ENCODE assay signal across 18 cellular contexts in genomic region chr6:17054647-17055046, GRCh38. TPM values are rescaled to one million over a fixed set of nuclear protein-coding genes. Genes with fewer than 3 reads are reported as not detected.
DNase-seq lines count a peak whose midpoint lies in the region; ATAC-seq, FAIRE-seq and TF ChIP-seq lines count a peak whose summit lies in the region.
"Had no signal": no experiment of that assay in that cellular context is flagged by ENCODE, and none has a peak within 500 bp of the region (broad histone marks: within the 10 kb centered on the region; RNA-seq: fewer than 3 reads in every experiment).

No MANE protein-coding gene starts in this region.

- H3K18ac ChIP-seq in IMR-90 (ENCODE audit: low read depth, low read length) = no peak overlapping the region

- no peaks in the 10 kb centered on the region for H4K20me1 ChIP-seq in IMR-90 (ENCODE audit: insufficient read depth, low read length)

- H3K4me3 ChIP-seq in breast epithelium = no peak overlapping the region
- no peak overlapping the region for H3K4me3 ChIP-seq in IMR-90 (ENCODE audit: insufficient read depth, low read depth, low read length)
- H3K4me3 ChIP-seq in bronchial epithelial cell (ENCODE audit: low read depth, low read length) = no peak overlapping the region

- no peak for ATAC-seq in IMR-90 (ENCODE audit: low read depth)

- no peak for TF ChIP-seq RAD21 in IMR-90 (IDR thresholded peaks at IDR 0.05; ENCODE audit: low read length)

- no peak overlapping the region for H3K27ac Mint-ChIP-seq in MCF 10A (ENCODE audit: low read depth, unreplicated experiment)
- no peak overlapping the region for H3K27ac Mint-ChIP-seq in activated CD4-positive, alpha-beta memory T cell treated with anti-CD3 and anti-CD28 coated beads for 36 hours

- 0 out of 2 replicates have a peak overlapping the region, but pooled peaks have one; percentile 15 for H2AK5ac ChIP-seq in IMR-90 (ENCODE audit: low read depth, low read length)

- H2BK15ac ChIP-seq in IMR-90 (ENCODE audit: low read depth, low read length) = no peak overlapping the region

- intact Hi-C loops in MCF 10A (cut with micrococcal nuclease) = no loop called here
- intact Hi-C loops in breast epithelium (cut with DNase I; ENCODE audit: low total_unique reads) = no loop called here
- intact Hi-C loops in IMR-90 (cut with micrococcal nuclease) = no loop called here
- intact Hi-C loops in activated CD4-positive, alpha-beta memory T cell treated with anti-CD3 and anti-CD28 coated beads for 36 hours (cut with micrococcal nuclease) = no loop called here

- H3K79me1 ChIP-seq in IMR-90 (ENCODE audit: low read depth in 1 of 2, low read length in 2 of 2) = no peaks in the 10 kb centered on the region

- H2AK9ac ChIP-seq in IMR-90 (replicated peaks; ENCODE audit: low read depth, low read length, poor library complexity) = no peak overlapping the region

- H2BK20ac ChIP-seq in IMR-90 (ENCODE audit: low read depth, low read length) = no peak overlapping the region

- no peak overlapping the region for H3K4me3 Mint-ChIP-seq in MCF 10A (ENCODE audit: unreplicated experiment)
- no peak overlapping the region for H3K4me3 Mint-ChIP-seq in activated CD4-positive, alpha-beta memory T cell treated with anti-CD3 and anti-CD28 coated beads for 36 hours

- H3K9me1 ChIP-seq in IMR-90 (ENCODE audit: insufficient read depth, low read length) = 0 out of 2 replicates have a peak, but pooled peaks cover 3% of the 10 kb centered on the region

- no peak overlapping the region for H2BK5ac ChIP-seq in IMR-90 (ENCODE audit: low read depth, low read length, poor library complexity, severe bottlenecking)

- H3K14ac ChIP-seq in IMR-90 (replicated peaks; ENCODE audit: low read depth, low read length) = no peak overlapping the region

- H3K36me3 ChIP-seq in breast epithelium = no peaks in the 10 kb centered on the region
- no peaks in the 10 kb centered on the region for H3K36me3 ChIP-seq in IMR-90 (ENCODE audit: control insufficient read depth, insufficient read depth, low read length)
- H3K36me3 ChIP-seq in bronchial epithelial cell (ENCODE audit: control insufficient read depth, insufficient read depth, low read length) = no peaks in the 10 kb centered on the region

- no peak overlapping the region for H3K9ac ChIP-seq in IMR-90 (ENCODE audit: low read depth, low read length)

- no peak overlapping the region for H3K27ac ChIP-seq in breast epithelium
- no peak overlapping the region for H3K27ac ChIP-seq in IMR-90 (ENCODE audit: insufficient read depth, low read length)
- H3K27ac ChIP-seq: C4-2B had no signal

- H3K9me3 ChIP-seq in breast epithelium (no peaks in the 10 kb centered on the region), IMR-90 (ENCODE audit: control insufficient read depth, insufficient read depth, low read length) (no peaks in the 10 kb centered on the region)

- no peak overlapping the region for H3K23ac ChIP-seq in IMR-90 (ENCODE audit: low read depth, low read length)

- H3K36me3 Mint-ChIP-seq in MCF 10A (ENCODE audit: insufficient read depth, unreplicated experiment) = no peaks in the 10 kb centered on the region
- H3K36me3 Mint-ChIP-seq in activated CD4-positive, alpha-beta memory T cell treated with anti-CD3 and anti-CD28 coated beads for 36 hours = no peaks in the 10 kb centered on the region

- H3K9me3 Mint-ChIP-seq in MCF 10A (ENCODE audit: unreplicated experiment) = no peaks in the 10 kb centered on the region
- H3K9me3 Mint-ChIP-seq in activated CD4-positive, alpha-beta memory T cell treated with anti-CD3 and anti-CD28 coated beads for 36 hours = no peaks in the 10 kb centered on the region

- CTCF ChIA-PET in MCF 10A (lab: Yijun Ruan, JAX) (interaction anchor here (0.7 to 1.0 kb wide), 3 partner anchors 9 to 290 kb away, joined by 3 to 8 read pairs (median 3); no protein-coding TSS in a partner anchor), IMR-90 (lab: Yijun Ruan, JAX) (no interaction called here)
- CTCF ChIA-PET in activated CD4-positive, alpha-beta memory T cell treated with anti-CD3 and anti-CD28 coated beads for 36 hours (lab: Charles Lee) = no interaction called here

- BruUV-seq in MCF 10A (replicated peaks; lab: Mats Ljungman, UMichigan) = no TSS peak
- no TSS peak for BruUV-seq in IMR-90 (replicated peaks; lab: Mats Ljungman, UMichigan)

- H4K5ac ChIP-seq in IMR-90 (ENCODE audit: low read depth, low read length) = no peak overlapping the region

- dilution Hi-C loops in IMR-90 (cut with HindIII; ENCODE audit: low sequenced_read_pairs, unreplicated experiment) = no loop called here

- no peak overlapping the region for H4K8ac ChIP-seq in IMR-90 (ENCODE audit: low read depth in 2 of 2, low read length in 2 of 2)

- in situ Hi-C loops in IMR-90 (cut with MboI; ENCODE audit: low sequenced_read_pairs) = no loop called here

- WGBS in IMR-90 (ENCODE audit: extremely low coverage in 2 of 2, insufficient read length in 1 of 2), 2 experiments = 80% methylated on average over 1 of the region's 2 CpGs; no CpG with 5 or more reads in 1 of the 2 experiments

- POLR2A ChIA-PET in MCF 10A (lab: Yijun Ruan, JAX) = no interaction called here
- POLR2A ChIA-PET in IMR-90 (lab: Charles Lee; ENCODE audit: unreplicated experiment) = no interaction called here
- POLR2A ChIA-PET in activated CD4-positive, alpha-beta memory T cell treated with anti-CD3 and anti-CD28 coated beads for 36 hours (lab: Charles Lee) = no interaction called here

- no peak overlapping the region for H4K91ac ChIP-seq in IMR-90 (ENCODE audit: insufficient read depth, low read depth, low read length)

- no peak for TF ChIP-seq POLR2A in breast epithelium (IDR thresholded peaks at IDR 0.05)
- TF ChIP-seq POLR2A in IMR-90 (IDR thresholded peaks at IDR 0.05; ENCODE audit: low read depth, low read length) = no peak

- peaks cover 2% of the 10 kb centered on the region for H3K4me1 Mint-ChIP-seq in MCF 10A (ENCODE audit: insufficient read depth, unreplicated experiment)
- peaks cover 2% of the 10 kb centered on the region for H3K4me1 Mint-ChIP-seq in activated CD4-positive, alpha-beta memory T cell treated with anti-CD3 and anti-CD28 coated beads for 36 hours (ENCODE audit: low read depth)

- H2BK120ac ChIP-seq in IMR-90 (ENCODE audit: low read depth, low read length) = no peak overlapping the region

- DNase-seq in MCF 10A (ENCODE audit: unreplicated experiment) (peak; percentile 16), breast epithelium (ENCODE audit: low spot score in 2 of 2) (no peak), IMR-90 (no peak), bronchial epithelial cell (ENCODE audit: low read depth) (peak; percentile 94), renal cortical epithelial cell (ENCODE audit: low read depth) (peak; percentile 3), NCI-H1417 treated with DMSO at 0.1 percent for 48 hours (lab: John Stamatoyannopoulos, UW) (no peak)
- no peak for DNase-seq in activated CD4-positive, alpha-beta memory T cell treated with anti-CD3 and anti-CD28 coated beads for 36 hours
- DNase-seq: DMS 273 treated with DMSO at 0.1 percent for 48 hours, EL, MM.1S, NCI-H1105, NCI-H1694 treated with DMSO at 0.1 percent for 48 hours, NCI-H69 had no signal

- FAIRE-seq in bronchial epithelial cell (lab: Jason Lieb, UNC) = peak; percentile 92

- no peak overlapping the region for H3K4me2 ChIP-seq in IMR-90 (ENCODE audit: low read depth, low read length)

- no peak overlapping the region for H3K56ac ChIP-seq in IMR-90 (ENCODE audit: extremely low read depth, insufficient read depth, low read length)

- H3K27me3 ChIP-seq in breast epithelium (no peaks in the 10 kb centered on the region), IMR-90 (ENCODE audit: control insufficient read depth, insufficient read depth, low read length) (no peaks in the 10 kb centered on the region), bronchial epithelial cell (ENCODE audit: control insufficient read depth, insufficient read depth, low read length) (peaks cover 2% of the 10 kb centered on the region)

- H3K4me1 ChIP-seq in breast epithelium (no peaks in the 10 kb centered on the region), IMR-90 (ENCODE audit: control insufficient read depth, insufficient read depth, low read length) (no peaks in the 10 kb centered on the region)

- no peak overlapping the region for H2AFZ ChIP-seq in IMR-90 (replicated peaks; ENCODE audit: low read length, poor library complexity)

- H3K4ac ChIP-seq in IMR-90 (ENCODE audit: low read depth, low read length) = no peak overlapping the region

- H3K27me3 Mint-ChIP-seq in MCF 10A (ENCODE audit: insufficient read depth, unreplicated experiment) = no peaks in the 10 kb centered on the region
- peaks cover 13% of the 10 kb centered on the region for H3K27me3 Mint-ChIP-seq in activated CD4-positive, alpha-beta memory T cell treated with anti-CD3 and anti-CD28 coated beads for 36 hours

- TF ChIP-seq CTCF in MCF 10A (IDR thresholded peaks at IDR 0.05; ENCODE audit: unreplicated experiment) = no peak
- TF ChIP-seq CTCF in breast epithelium (IDR thresholded peaks at IDR 0.05) = no peak
- no peak for TF ChIP-seq CTCF in IMR-90 (conservative IDR thresholded peaks at IDR 0.05; ENCODE audit: low read depth, low read length)
- TF ChIP-seq CTCF in bronchial epithelial cell (IDR thresholded peaks at IDR 0.05; ENCODE audit: insufficient read depth, low read length, severe bottlenecking) = peak; percentile 18

TF ChIP-seq in IMR-90, 13 proteins besides CTCF, POLR2A, EP300 and RAD21 (continues in another document):
- TF ChIP-seq SMC3 (IDR thresholded peaks at IDR 0.05; ENCODE audit: low read depth, low read length) = no peak
- TF ChIP-seq MAZ (IDR thresholded peaks at IDR 0.05; ENCODE audit: borderline replicate concordance, low read depth, low read length) = no peak
- no peak for TF ChIP-seq CHD1 (IDR thresholded peaks at IDR 0.05; ENCODE audit: low read depth, low read length)
- TF ChIP-seq NFE2L2 (IDR thresholded peaks at IDR 0.05; ENCODE audit: low read depth, low read length) = no peak
- no peak for TF ChIP-seq MAFK (IDR thresholded peaks at IDR 0.05; ENCODE audit: low read depth, low read length)
- TF ChIP-seq FOS (IDR thresholded peaks at IDR 0.05; ENCODE audit: low read depth, low read length) = no peak

RNA-seq across cellular contexts. Expression of gene STMND1, which starts 47.2 kb away (rescaled TPM):
- total RNA-seq in MCF 10A (2022) (not detected in 2 replicates), breast epithelium (1 to 10 TPM in 1 of 3 donors, under 1 TPM in 1, not detected in 1; 0.98 to 2.5 TPM), IMR-90 (2012; rRNA removed) (not detected in 2 replicates), bronchial epithelial cell (not detected in 2 replicates), renal cortical epithelial cell (not detected in 2 replicates)
- not detected in 2 replicates for polyA plus RNA-seq in IMR-90 (2012; rRNA removed)
- polyA plus RNA-seq in IMR-90 (2012; cell fraction: cytosol; rRNA removed) = not detected in 2 replicates
- not detected in 2 replicates for polyA plus RNA-seq in IMR-90 (2012; cell fraction: nucleus; rRNA removed; ENCODE audit: low replicate concordance)
- total RNA-seq in activated CD4-positive, alpha-beta memory T cell treated with anti-CD3 and anti-CD28 coated beads for 36 hours = not detected
- total RNA-seq: A673, H4, RPMI7951, SK-MEL-5 had no signal

Comparison
In these comparisons a context has a peak if more than half of its experiments do, and no peak if none do; other contexts are left out.
1. DNase-seq: peak in MCF 10A (single experiment), bronchial epithelial cell (single experiment) and renal cortical epithelial cell (single experiment); none in breast epithelium (0 of 2), IMR-90 (single experiment), NCI-H1417 treated with DMSO at 0.1 percent for 48 hours (single experiment) and activated CD4-positive, alpha-beta memory T cell treated with anti-CD3 and anti-CD28 coated beads for 36 hours (single experiment).